ENCODE assay signal across 8 cellular contexts in genomic region chr13:44974056-44974798, GRCh38. TPM values are rescaled to one million over a fixed set of nuclear protein-coding genes. Genes with fewer than 3 reads are reported as not detected.
A peak's percentile ranks its signal among the peaks of the same experiment; 100 is the strongest.
DNase-seq lines count a peak whose midpoint lies in the region; ATAC-seq and TF ChIP-seq lines count a peak whose summit lies in the region.

No MANE protein-coding gene starts in this region.

- no peak for TF ChIP-seq CTCF in GM06990 (IDR thresholded peaks at IDR 0.05; ENCODE audit: insufficient read depth, low read length, poor library complexity, severe bottlenecking)
- TF ChIP-seq CTCF in GM13977 (IDR thresholded peaks at IDR 0.05; ENCODE audit: extremely low read depth, insufficient read depth, missing control alignments) = no peak

- no peaks in the 10 kb centered on the region for H3K36me3 ChIP-seq in GM06990 (ENCODE audit: control insufficient read depth, insufficient read depth, low read length)

- no peaks in the 10 kb centered on the region for H3K27me3 ChIP-seq in GM06990 (replicated peaks; ENCODE audit: control insufficient read depth, insufficient read depth, low read length)

- intact Hi-C loops in left colon (cut with DNase I, micrococcal nuclease) = loop anchor here in 1 of 2 donors (5.0 to 10.0 kb wide), 2 partner anchors 492 to 1069 kb away; no protein-coding TSS in a partner anchor

- in situ Hi-C loops in GM13977 (cut with MboI; ENCODE audit: low pct_unique_long_range_greater_than_20kb, low sequenced_read_pairs, unreplicated experiment) = loop anchor here (10.0 kb wide), 1 partner anchor 489 kb away; no protein-coding TSS in a partner anchor

- peak; percentile 9 for DNase-seq in GM06990 (ENCODE audit: extremely low read depth, insufficient read length)
- peak; percentile 4 for DNase-seq in H4 (ENCODE audit: low spot score)
- peak; percentile 70 for DNase-seq in RPMI7951 (ENCODE audit: low read depth)
- peak in 1 of 2 donors; percentile 22 for DNase-seq in left colon
- DNase-seq in DMS79 treated with DMSO at 0.1 percent for 48 hours (lab: John Stamatoyannopoulos, UW) = no peak
- no peak for DNase-seq in NK-92 treated with Interleukin-12 subunit alpha and Interleukin-12 subunit beta, amount 100 ng/mL, for 24 hours (lab: John Stamatoyannopoulos, UW)
- no peak for DNase-seq in GM13977 (ENCODE audit: low spot score)
- DNase-seq in stimulated activated CD4-positive, alpha-beta T cell treated with anti-CD3 and anti-CD28 coated beads, Interleukin-12 subunit alpha, Interleukin-12 subunit beta, amount 100 ng/mL, for 4 hours = no peak

- peak; percentile 16 for ATAC-seq in left colon

- H3K4me3 ChIP-seq in GM06990 (replicated peaks; ENCODE audit: low read depth, low read length) = peak overlapping the region; percentile 29

RNA-seq across cellular contexts. Expression of gene NUFIP1, which starts 15.0 kb away (rescaled TPM):
- total RNA-seq in H4 (2014; rRNA removed; shearing (Covaris generic)) = 3.1 and 3.9 TPM in 2 replicates
- 4.8 TPM in 2 replicates for total RNA-seq in RPMI7951 (2014; rRNA removed; shearing (Covaris generic))
- total RNA-seq in left colon = 1 to 10 TPM; 2.3 to 2.8 TPM

RNA-seq across cellular contexts. Expression of gene GPALPP1, which starts 15.1 kb away (rescaled TPM):
- 16.2 and 16.6 TPM in 2 replicates for total RNA-seq in H4 (2014; rRNA removed; shearing (Covaris generic))
- 16.9 and 18.7 TPM in 2 replicates for total RNA-seq in RPMI7951 (2014; rRNA removed; shearing (Covaris generic))
- total RNA-seq in left colon = 10 to 100 TPM; 15.7 to 17.2 TPM

Comparison
In these comparisons a context has a peak if more than half of its experiments do, and no peak if none do; other contexts are left out.
1. DNase-seq: peak in GM06990 (single experiment), H4 (single experiment) and RPMI7951 (single experiment); none in DMS79 treated with DMSO at 0.1 percent for 48 hours (single experiment), NK-92 treated with Interleukin-12 subunit alpha and Interleukin-12 subunit beta, amount 100 ng/mL, for 24 hours (single experiment), GM13977 (single experiment) and stimulated activated CD4-positive, alpha-beta T cell treated with anti-CD3 and anti-CD28 coated beads, Interleukin-12 subunit alpha, Interleukin-12 subunit beta, amount 100 ng/mL, for 4 hours (single experiment).